18 cellular contexts compared by ENCODE assay signal in the genomic region with DNA sequence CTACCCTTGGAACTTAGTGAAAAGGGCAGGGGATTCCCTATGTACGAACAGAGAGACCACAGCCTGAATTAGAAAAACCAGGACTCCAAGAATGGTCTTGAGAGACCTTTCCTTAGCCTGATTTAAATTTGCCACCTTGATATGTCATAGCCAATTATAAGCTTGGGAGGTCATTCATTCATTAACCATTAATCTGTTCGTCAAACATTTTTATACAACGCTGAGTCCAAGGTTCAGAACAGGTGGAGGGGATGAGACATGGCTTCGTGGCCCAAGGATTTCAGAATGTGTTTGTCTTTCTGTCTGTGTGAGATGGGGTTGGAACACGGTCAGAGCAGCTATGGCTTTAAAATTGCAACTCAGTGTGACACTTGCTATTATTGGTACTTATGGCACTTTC.
"Had no signal": no experiment of that assay in that cellular context is flagged by ENCODE, and none has a peak within 500 bp of the region (broad histone marks: within the 10 kb centered on the region; RNA-seq: fewer than 3 reads in every experiment).

No MANE protein-coding gene starts in this region.

- H3K27me3 ChIP-seq: right atrium auricular region, thyroid gland had no signal

- H3K27ac ChIP-seq: coronary artery, left ventricle myocardium inferior, right atrium auricular region, suprapubic skin, thyroid gland had no signal

- H3K9me3 ChIP-seq: right atrium auricular region, suprapubic skin, thyroid gland had no signal

- FAIRE-seq: urothelium cell line had no signal

- DNase-seq: effector CD4-positive, alpha-beta T cell; foreskin melanocyte; hypothalamus; islet precursor cell; left ventricle myocardium inferior; mesenchymal stem cell; midbrain; naive thymus-derived CD4-positive, alpha-beta T cell; stimulated activated CD4-positive, alpha-beta T cell treated with anti-CD3 and anti-CD28 coated beads, Interleukin-4, amount 100 ng/mL, for 1 hour; stimulated activated CD8-positive, alpha-beta memory T cell treated with anti-CD3 and anti-CD28 coated beads, Interleukin-4, amount 100 ng/mL, for 48 hours; stimulated activated naive CD8-positive, alpha-beta T cell treated with anti-CD3 and anti-CD28 coated beads, Interleukin-15, Interleukin-2, amounts not matched to agents 100 U/mL and 50 U/mL, for 24 hours; thyroid gland had no signal

- H3K4me3 ChIP-seq: coronary artery, left ventricle myocardium inferior, lung, right atrium auricular region, suprapubic skin, thyroid gland had no signal

- H3K4me1 ChIP-seq: right atrium auricular region, suprapubic skin had no signal

- H3K36me3 ChIP-seq: left ventricle myocardium inferior, right atrium auricular region, suprapubic skin, thyroid gland had no signal

- ATAC-seq: naive thymus-derived CD4-positive, alpha-beta T cell; stimulated activated effector memory CD8-positive, alpha-beta T cell treated with anti-CD3 and anti-CD28 coated beads, Interleukin-12 subunit alpha, Interleukin-12 subunit beta, amount 100 ng/mL, for 72 hours; stimulated activated naive CD8-positive, alpha-beta T cell treated with anti-CD3 and anti-CD28 coated beads, Interleukin-15, Interleukin-2, amounts not matched to agents 100 U/mL and 50 U/mL, for 24 hours had no signal
